18 cellular contexts compared by ENCODE assay signal in genomic region chr1:161921990-161922389, GRCh38.
DNase-seq lines count a peak whose midpoint lies in the region; ATAC-seq and TF ChIP-seq lines count a peak whose summit lies in the region.
"Had no signal": no experiment of that assay in that cellular context is flagged by ENCODE, and none has a peak within 500 bp of the region (broad histone marks: within the 10 kb centered on the region; RNA-seq: fewer than 3 reads in every experiment).

No MANE protein-coding gene starts in this region.

- H3K4me3 Mint-ChIP-seq in CD4-positive, alpha-beta T cell: peak overlapping the region; percentile 25
- H3K4me3 Mint-ChIP-seq: B cell, brain had no signal

- H3K27ac ChIP-seq in CD4-positive, alpha-beta T cell (ENCODE audit: low read depth, low read length): no peak overlapping the region
- no peak overlapping the region for H3K27ac ChIP-seq in RWPE1
- H3K27ac ChIP-seq in mesenchymal stem cell (ENCODE audit: low read length, poor library complexity, severe bottlenecking): no peak overlapping the region
- H3K27ac ChIP-seq: pancreas, suprapubic skin had no signal

- H2BK5ac ChIP-seq in mesenchymal stem cell (ENCODE audit: low read depth, low read length, poor library complexity, severe bottlenecking): no peak overlapping the region

- no peak for DNase-seq in CD4-positive, alpha-beta T cell
- DNase-seq in RWPE1 (ENCODE audit: low spot score) (peak; percentile 7), dermis blood vessel endothelial cell (peak; percentile 40), mesenchymal stem cell (peak; percentile 34)
- no peak for DNase-seq in activated CD4-positive, alpha-beta T cell treated with anti-CD3 and anti-CD28 coated beads, Interleukin-2, amount 50 U/mL, for 4 hours
- DNase-seq in stimulated activated CD4-positive, alpha-beta T cell treated with anti-CD3 and anti-CD28 coated beads, Interleukin-2, amount 100 ng/mL, for 24 hours: no peak
- DNase-seq in activated CD4-positive, alpha-beta T cell treated with anti-CD3 and anti-CD28 coated beads, Interleukin-2, amount 50 U/mL, for 1 hour: no peak
- DNase-seq: activated CD8-positive, alpha-beta memory T cell treated with anti-CD3 and anti-CD28 coated beads, Interleukin-2, amount 50 U/mL, for 48 hours; Calu3; NCI-H2029; NCI-H510A; pancreas; SHP77 treated with DMSO at 0.1 percent for 48 hours had no signal

- CTCF ChIA-PET in CD4-positive, alpha-beta T cell (lab: Charles Lee): no interaction called here
- CTCF ChIA-PET in RWPE1 (lab: Yijun Ruan, JAX): no interaction called here

- no peak overlapping the region for H3K14ac ChIP-seq in mesenchymal stem cell (ENCODE audit: low read length in 2 of 2)

- H3K36me3 ChIP-seq in mesenchymal stem cell (ENCODE audit: control insufficient read depth in 1 of 2, insufficient read depth in 2 of 2, low read depth in 1 of 2, low read length in 2 of 2): peaks cover 0 to 2% of the 10 kb centered on the region in 2 experiments
- H3K36me3 ChIP-seq: pancreas had no signal

- POLR2A ChIA-PET in CD4-positive, alpha-beta T cell (lab: Charles Lee): no interaction called here
- POLR2A ChIA-PET in RWPE1 (lab: Yijun Ruan, JAX; ENCODE audit: low non-redundant PET): no interaction called here

- no peak overlapping the region for H3K18ac ChIP-seq in mesenchymal stem cell (ENCODE audit: low read depth in 1 of 2, low read length in 2 of 2)

- no peak overlapping the region for H2BK120ac ChIP-seq in mesenchymal stem cell (ENCODE audit: low read depth, low read length)

- H3K4me3 ChIP-seq in mesenchymal stem cell (ENCODE audit: insufficient read depth in 1 of 2, low read depth in 1 of 2, low read length in 2 of 2): no peak overlapping the region
- H3K4me3 ChIP-seq: pancreas, smooth muscle cell, suprapubic skin had no signal

- H3K79me1 ChIP-seq in mesenchymal stem cell (replicated peaks; ENCODE audit: low read length, poor library complexity, severe bottlenecking): no peaks in the 10 kb centered on the region

- no peak for ATAC-seq in CD4-positive, alpha-beta T cell (ENCODE audit: poor library complexity)
- ATAC-seq in HG02678 (IDR thresholded peaks at IDR 0.05; ENCODE audit: unreplicated experiment): no peak
- ATAC-seq: pancreas had no signal

- H3K9me3 Mint-ChIP-seq in CD4-positive, alpha-beta T cell: no peaks in the 10 kb centered on the region
- H3K9me3 Mint-ChIP-seq: brain had no signal

- H4K8ac ChIP-seq in mesenchymal stem cell (ENCODE audit: low read length): no peak overlapping the region

- H3K23ac ChIP-seq in mesenchymal stem cell (ENCODE audit: low read length in 2 of 2): no peak overlapping the region

- H3K4me1 ChIP-seq in mesenchymal stem cell (ENCODE audit: control insufficient read depth, insufficient read depth, low read depth, low read length): peaks cover 3% of the 10 kb centered on the region
- H3K4me1 ChIP-seq: pancreas, suprapubic skin had no signal

- H3K9me3 ChIP-seq in CD4-positive, alpha-beta T cell (ENCODE audit: control insufficient read depth, low read length): no peaks in the 10 kb centered on the region
- no peaks in the 10 kb centered on the region for H3K9me3 ChIP-seq in mesenchymal stem cell (ENCODE audit: control insufficient read depth, low read length)
- H3K9me3 ChIP-seq: pancreas, suprapubic skin had no signal

- H2AFZ ChIP-seq in mesenchymal stem cell (ENCODE audit: low read depth, low read length): no peak overlapping the region

- WGBS in mesenchymal stem cell: 37% methylated on average over 1 of the region's 1 CpG

- H3K36me3 Mint-ChIP-seq in CD4-positive, alpha-beta T cell (ENCODE audit: low read depth): peaks cover 74% of the 10 kb centered on the region

- H2BK12ac ChIP-seq in mesenchymal stem cell (ENCODE audit: low read length in 2 of 2): no peak overlapping the region

- no peak overlapping the region for H2AK5ac ChIP-seq in mesenchymal stem cell (ENCODE audit: low read length, severe bottlenecking)

- H3K27ac Mint-ChIP-seq in CD4-positive, alpha-beta T cell: peak overlapping the region; percentile 21
- H3K27ac Mint-ChIP-seq: B cell had no signal

- H3K27me3 Mint-ChIP-seq in CD4-positive, alpha-beta T cell: no peaks in the 10 kb centered on the region
- H3K27me3 Mint-ChIP-seq: B cell, brain had no signal

- H4K91ac ChIP-seq in mesenchymal stem cell (ENCODE audit: low read length): no peak overlapping the region

- H3K4me1 Mint-ChIP-seq in CD4-positive, alpha-beta T cell (ENCODE audit: low read depth): peaks cover 67% of the 10 kb centered on the region
- H3K4me1 Mint-ChIP-seq: B cell had no signal

- H3K9ac ChIP-seq in mesenchymal stem cell (ENCODE audit: low read length): no peak overlapping the region

- H2BK15ac ChIP-seq in mesenchymal stem cell (ENCODE audit: low read depth, poor library complexity, severe bottlenecking): no peak overlapping the region

- no peak overlapping the region for H3K4me2 ChIP-seq in mesenchymal stem cell (ENCODE audit: low read length, poor library complexity, severe bottlenecking)
- H3K4me2 ChIP-seq: smooth muscle cell had no signal

- intact Hi-C loops in CD4-positive, alpha-beta T cell (cut with DNase I, micrococcal nuclease): loop anchor here in 1 of 2 experiments (10.0 kb wide), 1 partner anchor 147 kb away; no protein-coding TSS in a partner anchor

- H3K27me3 ChIP-seq in CD4-positive, alpha-beta T cell (ENCODE audit: control insufficient read depth, insufficient read depth, low read length): no peaks in the 10 kb centered on the region
- no peaks in the 10 kb centered on the region for H3K27me3 ChIP-seq in mesenchymal stem cell (ENCODE audit: control insufficient read depth in 1 of 2, insufficient read depth in 1 of 2, low read length in 2 of 2)
- H3K27me3 ChIP-seq: pancreas, suprapubic skin had no signal

- H3K4ac ChIP-seq in mesenchymal stem cell (ENCODE audit: low read depth in 1 of 2, low read length in 2 of 2): no peak overlapping the region

- TF ChIP-seq CTCF in CD4-positive, alpha-beta T cell (IDR thresholded peaks at IDR 0.05): no peak
- no peak for TF ChIP-seq CTCF in RWPE1 (conservative IDR thresholded peaks at IDR 0.05; ENCODE audit: low read depth)

Comparison
In these comparisons a context has a peak if more than half of its experiments do, and no peak if none do; other contexts are left out.
1. DNase-seq: peak in RWPE1 (single experiment), dermis blood vessel endothelial cell (single experiment) and mesenchymal stem cell (single experiment); none in CD4-positive, alpha-beta T cell (0 of 10), activated CD4-positive, alpha-beta T cell treated with anti-CD3 and anti-CD28 coated beads, Interleukin-2, amount 50 U/mL, for 4 hours (0 of 2), stimulated activated CD4-positive, alpha-beta T cell treated with anti-CD3 and anti-CD28 coated beads, Interleukin-2, amount 100 ng/mL, for 24 hours (0 of 2) and activated CD4-positive, alpha-beta T cell treated with anti-CD3 and anti-CD28 coated beads, Interleukin-2, amount 50 U/mL, for 1 hour (single experiment).